In genomic region chr10:90066435-90066834, GRCh38 we compare ENCODE assay signal across 34 cellular contexts.
"Had no signal": no experiment of that assay in that cellular context is flagged by ENCODE, and none has a peak within 500 bp of the region (broad histone marks: within the 10 kb centered on the region; RNA-seq: fewer than 3 reads in every experiment).

No MANE protein-coding gene starts in this region.

- H3K9me3 Mint-ChIP-seq: activated B cell treated with CpG ODN at 0.5 μM for 24 hours; activated CD4-positive, alpha-beta memory T cell treated with anti-CD3 and anti-CD28 coated beads, Interleukin-2, amount 10 ng/mL, durations not matched to agents 7 days and 5 days; activated CD4-positive, alpha-beta T cell treated with anti-CD3 and anti-CD28 coated beads, Interleukin-2, amount 10 ng/mL, durations not matched to agents 7 days and 5 days; activated naive CD4-positive, alpha-beta T cell treated with anti-CD3 and anti-CD28 coated beads for 36 hours; activated naive CD4-positive, alpha-beta T cell treated with anti-CD3 and anti-CD28 coated beads, Interleukin-2, amount 50 U/mL, for 72 hours; activated T-cell treated with anti-CD3 and anti-CD28 coated beads, Interleukin-2, amount 50 U/mL, for 24 hours; activated T-helper 2 cell treated with anti-CD3 and anti-CD28 coated beads, Interferon-gamma antibody, Interleukin-2, Interleukin-4, amounts not matched to agents 10 μg/mL and 5 μg/mL and 100 μg/mL, durations not matched to agents 14 hours and 24 hours and 36 hours; central memory CD8-positive, alpha-beta T cell; T-helper 1 cell treated with Interleukin-12 subunit alpha and Interleukin-12 subunit beta and Interleukin-4 antibody, amounts not matched to agents 30 μg/mL and 1 μg/mL, for 36 hours; T-helper 2 cell treated with Interferon-gamma antibody and Interleukin-4, amounts not matched to agents 5 μg/mL and 100 μg/mL, for 36 hours had no signal

- H3K4me3 ChIP-seq: adrenal gland, ascending aorta, cardiac muscle cell had no signal

- H3K9me3 ChIP-seq: adrenal gland, ascending aorta had no signal

- H3K27ac Mint-ChIP-seq: activated B cell treated with CpG ODN at 0.5 μM for 24 hours; activated CD4-positive, alpha-beta memory T cell treated with anti-CD3 and anti-CD28 coated beads, Interleukin-2, amount 10 ng/mL, durations not matched to agents 7 days and 5 days; activated CD4-positive, alpha-beta T cell treated with anti-CD3 and anti-CD28 coated beads, Interleukin-2, amount 10 ng/mL, durations not matched to agents 7 days and 5 days; activated CD8-positive, alpha-beta memory T cell treated with anti-CD3 and anti-CD28 coated beads, Interleukin-2, amount 10 ng/mL, durations not matched to agents 7 days and 5 days; activated CD8-positive, alpha-beta T cell treated with anti-CD3 and anti-CD28 coated beads, Interleukin-2, amount 10 ng/mL, durations not matched to agents 7 days and 5 days; activated naive CD4-positive, alpha-beta T cell treated with anti-CD3 and anti-CD28 coated beads for 36 hours; activated naive CD4-positive, alpha-beta T cell treated with anti-CD3 and anti-CD28 coated beads, Interleukin-2, amount 50 U/mL, for 72 hours; activated naive CD8-positive, alpha-beta T cell treated with anti-CD3 and anti-CD28 coated beads for 36 hours; activated T-cell treated with anti-CD3 and anti-CD28 coated beads, Interleukin-2, amount 50 U/mL, for 24 hours; activated T-helper 2 cell treated with anti-CD3 and anti-CD28 coated beads, Interferon-gamma antibody, Interleukin-2, Interleukin-4, amounts not matched to agents 10 μg/mL and 5 μg/mL and 100 μg/mL, durations not matched to agents 14 hours and 24 hours and 36 hours; brain; T-helper 1 cell treated with Interleukin-12 subunit alpha and Interleukin-12 subunit beta and Interleukin-4 antibody, amounts not matched to agents 30 μg/mL and 1 μg/mL, for 36 hours; T-helper 2 cell treated with Interferon-gamma antibody and Interleukin-4, amounts not matched to agents 5 μg/mL and 100 μg/mL, for 36 hours had no signal

- H3K36me3 Mint-ChIP-seq: activated CD8-positive, alpha-beta memory T cell treated with anti-CD3 and anti-CD28 coated beads, Interleukin-2, amount 10 ng/mL, durations not matched to agents 7 days and 5 days; activated naive CD4-positive, alpha-beta T cell treated with anti-CD3 and anti-CD28 coated beads, Interleukin-2, amount 50 U/mL, for 72 hours; activated naive CD8-positive, alpha-beta T cell treated with anti-CD3 and anti-CD28 coated beads for 36 hours; brain had no signal

- ATAC-seq: activated CD8-positive, alpha-beta memory T cell treated with anti-CD3 and anti-CD28 coated beads, Interleukin-2, amount 10 ng/mL, durations not matched to agents 7 days and 5 days; activated CD8-positive, alpha-beta T cell treated with anti-CD3 and anti-CD28 coated beads, Interleukin-2, amount 10 ng/mL, durations not matched to agents 7 days and 5 days; activated naive CD4-positive, alpha-beta T cell treated with anti-CD3 and anti-CD28 coated beads, Interleukin-2, amount 50 U/mL, for 72 hours had no signal

- H3K36me3 ChIP-seq: adrenal gland, ascending aorta, cardiac muscle cell had no signal

- H3K4me1 ChIP-seq: adrenal gland had no signal

- H3K27ac ChIP-seq: adrenal gland, ascending aorta, cardiac muscle cell, VCaP had no signal

- DNase-seq: activated B cell treated with CpG ODN at 0.5 μM for 24 hours; activated CD4-positive, alpha-beta memory T cell treated with anti-CD3 and anti-CD28 coated beads, Interleukin-2, amount 10 ng/mL, durations not matched to agents 7 days and 5 days; activated CD4-positive, alpha-beta T cell treated with anti-CD3 and anti-CD28 coated beads for 48 hours; activated CD4-positive, alpha-beta T cell treated with anti-CD3 and anti-CD28 coated beads, Interleukin-2, amount 10 ng/mL, durations not matched to agents 7 days and 5 days; activated CD4-positive, alpha-beta T cell treated with anti-CD3 and anti-CD28 coated beads, Interleukin-2, amount 50 U/mL, for 48 hours; activated CD4-positive, CD25-positive, alpha-beta regulatory T cell treated with anti-CD3 and anti-CD28 coated beads, Interleukin-2, amount 50 U/mL, for 72 hours; activated CD8-positive, alpha-beta memory T cell treated with anti-CD3 and anti-CD28 coated beads for 24 hours; activated CD8-positive, alpha-beta memory T cell treated with anti-CD3 and anti-CD28 coated beads, Interleukin-2, amount 10 ng/mL, durations not matched to agents 7 days and 5 days; activated CD8-positive, alpha-beta memory T cell treated with anti-CD3 and anti-CD28 coated beads, Interleukin-2, amount 50 U/mL, for 48 hours; activated CD8-positive, alpha-beta T cell treated with anti-CD3 and anti-CD28 coated beads, Interleukin-2, amount 10 ng/mL, durations not matched to agents 7 days and 5 days; activated effector memory CD4-positive, alpha-beta T cell treated with Interleukin-2 at 50 U/mL for 16 hours; activated gamma-delta T cell; activated naive CD4-positive, alpha-beta T cell treated with anti-CD3 and anti-CD28 coated beads for 36 hours; activated naive CD4-positive, alpha-beta T cell treated with anti-CD3 and anti-CD28 coated beads, Interleukin-2, amount 50 U/mL, for 16 hours; activated naive CD8-positive, alpha-beta T cell treated with anti-CD3 and anti-CD28 coated beads for 36 hours; activated T-cell treated with anti-CD3 and anti-CD28 coated beads, Interleukin-2, amount 50 U/mL, for 24 hours; activated T-cell treated with anti-CD3 and anti-CD28 coated beads, Interleukin-2, amount 50 U/mL, for 48 hours; adrenal gland; amygdala; anterior cingulate cortex; caudate nucleus; cerebellar nuclear complex; T-helper 1 cell; T-helper 2 cell; T-helper 9 cell had no signal

- H3K4me3 Mint-ChIP-seq: activated B cell treated with CpG ODN at 0.5 μM for 24 hours; activated CD4-positive, alpha-beta memory T cell treated with anti-CD3 and anti-CD28 coated beads, Interleukin-2, amount 10 ng/mL, durations not matched to agents 7 days and 5 days; activated CD4-positive, alpha-beta T cell treated with anti-CD3 and anti-CD28 coated beads, Interleukin-2, amount 10 ng/mL, durations not matched to agents 7 days and 5 days; activated CD8-positive, alpha-beta memory T cell treated with anti-CD3 and anti-CD28 coated beads, Interleukin-2, amount 10 ng/mL, durations not matched to agents 7 days and 5 days; activated CD8-positive, alpha-beta T cell treated with anti-CD3 and anti-CD28 coated beads, Interleukin-2, amount 10 ng/mL, durations not matched to agents 7 days and 5 days; activated naive CD4-positive, alpha-beta T cell treated with anti-CD3 and anti-CD28 coated beads for 36 hours; activated naive CD8-positive, alpha-beta T cell treated with anti-CD3 and anti-CD28 coated beads for 36 hours; activated T-cell treated with anti-CD3 and anti-CD28 coated beads, Interleukin-2, amount 50 U/mL, for 24 hours; brain; central memory CD8-positive, alpha-beta T cell; T-helper 1 cell treated with Interleukin-12 subunit alpha and Interleukin-12 subunit beta and Interleukin-4 antibody, amounts not matched to agents 30 μg/mL and 1 μg/mL, for 36 hours; T-helper 2 cell treated with Interferon-gamma antibody and Interleukin-4, amounts not matched to agents 5 μg/mL and 100 μg/mL, for 36 hours had no signal

- H3K27me3 ChIP-seq: adrenal gland, ascending aorta, cardiac muscle cell had no signal

- H3K27me3 Mint-ChIP-seq: activated B cell treated with CpG ODN at 0.5 μM for 24 hours; activated CD4-positive, alpha-beta memory T cell treated with anti-CD3 and anti-CD28 coated beads, Interleukin-2, amount 10 ng/mL, durations not matched to agents 7 days and 5 days; activated CD4-positive, alpha-beta T cell treated with anti-CD3 and anti-CD28 coated beads, Interleukin-2, amount 10 ng/mL, durations not matched to agents 7 days and 5 days; activated T-cell treated with anti-CD3 and anti-CD28 coated beads, Interleukin-2, amount 50 U/mL, for 24 hours; central memory CD8-positive, alpha-beta T cell had no signal

- H3K4me1 Mint-ChIP-seq: activated B cell treated with CpG ODN at 0.5 μM for 24 hours; activated CD4-positive, alpha-beta memory T cell treated with anti-CD3 and anti-CD28 coated beads, Interleukin-2, amount 10 ng/mL, durations not matched to agents 7 days and 5 days; activated CD4-positive, alpha-beta T cell treated with anti-CD3 and anti-CD28 coated beads, Interleukin-2, amount 10 ng/mL, durations not matched to agents 7 days and 5 days; activated CD8-positive, alpha-beta memory T cell treated with anti-CD3 and anti-CD28 coated beads, Interleukin-2, amount 10 ng/mL, durations not matched to agents 7 days and 5 days; activated naive CD8-positive, alpha-beta T cell treated with anti-CD3 and anti-CD28 coated beads for 36 hours; central memory CD8-positive, alpha-beta T cell had no signal
